Comparison of ENCODE assay signal across 8 cellular contexts in the genomic region with DNA sequence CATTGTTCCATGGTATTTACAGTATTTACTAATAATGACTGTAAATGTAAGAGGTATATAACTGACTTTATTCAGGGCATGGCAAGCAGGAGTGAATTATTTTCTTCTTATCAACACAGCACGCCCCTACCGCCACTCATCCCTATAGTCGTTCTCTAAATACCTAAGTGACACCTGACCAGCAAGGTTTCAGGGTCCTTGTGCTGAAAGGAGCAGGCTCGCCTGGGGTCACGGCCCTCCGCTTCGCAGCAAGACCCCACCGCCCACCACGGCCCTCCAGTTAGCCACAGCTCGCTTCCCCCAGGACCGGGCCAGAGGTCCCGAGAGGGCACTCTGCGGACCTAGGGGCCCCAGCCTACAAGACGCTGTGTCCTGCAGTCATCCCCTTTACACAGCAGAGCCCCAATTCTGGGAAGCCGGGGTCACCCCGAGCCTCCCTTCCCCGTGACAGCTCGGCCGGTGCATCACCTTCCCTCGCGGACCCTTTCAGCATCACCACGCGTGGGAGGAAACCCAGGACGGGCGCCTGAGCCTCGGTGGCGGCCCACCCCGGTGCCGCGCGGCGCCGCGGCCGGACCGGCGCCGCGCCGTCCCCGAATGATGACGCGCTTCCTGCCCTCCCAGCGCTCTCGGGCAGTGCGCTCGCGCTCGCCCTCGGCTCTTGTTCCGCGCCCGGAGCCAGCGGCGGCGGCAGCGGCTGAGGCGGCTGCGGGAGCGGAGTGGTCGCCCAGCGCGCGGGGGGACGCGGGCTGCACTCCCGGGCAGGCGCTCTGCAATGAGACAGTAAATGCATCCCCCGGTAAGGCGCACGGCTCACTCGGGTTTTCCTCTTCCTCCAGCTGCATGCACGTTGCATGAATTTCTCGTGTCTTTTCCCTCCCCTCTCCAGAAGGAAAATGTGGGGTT. TPM values are rescaled to one million over a fixed set of nuclear protein-coding genes. Genes with fewer than 3 reads are reported as not detected.
DNase-seq lines count a peak whose midpoint lies in the region; ATAC-seq and TF ChIP-seq lines count a peak whose summit lies in the region.

A gene (plus strand): TSS at position 664 of the 906 bp plus-strand sequence.

- H3K9me3 Mint-ChIP-seq in Calu3 (ENCODE audit: low read depth, unreplicated experiment) = no peaks in the 10 kb centered on the region
- H3K9me3 Mint-ChIP-seq in nephron progenitor cell = no peaks in the 10 kb centered on the region

- intact Hi-C loops in Calu3 (cut with micrococcal nuclease; ENCODE audit: unreplicated experiment) = loop anchor here (2.0 to 5.0 kb wide), 2 partner anchors 257 to 353 kb away; no protein-coding TSS in a partner anchor

- H3K4me3 Mint-ChIP-seq in Calu3 (ENCODE audit: low read depth, unreplicated experiment) = peak within 1 kb of the TSS; percentile 95
- peak within 1 kb of the TSS; percentile 95 for H3K4me3 Mint-ChIP-seq in nephron progenitor cell

- DNase-seq in Calu3 = peak; percentile 82
- peak; percentile 34 to 54 for DNase-seq in HL-60 (ENCODE audit: low read depth in 1 of 2, low spot score in 1 of 2)
- peak; percentile 77 for DNase-seq in RKO (ENCODE audit: low spot score)
- DNase-seq in activated effector memory CD4-positive, alpha-beta T cell treated with anti-CD3 and anti-CD28 coated beads, Interleukin-2, amount 50 U/mL, for 16 hours = peak; percentile 83
- peak; percentile 78 for DNase-seq in fibroblast of villous mesenchyme (ENCODE audit: low read depth)
- DNase-seq in nephron progenitor cell = peak; percentile 79
- DNase-seq in suprapubic skin (ENCODE audit: low spot score in 2 of 2) = peak in 1 of 2 donors; percentile 69

- H3K36me3 ChIP-seq in suprapubic skin = no peaks in the 10 kb centered on the region

- TF ChIP-seq EP300 in suprapubic skin (IDR thresholded peaks at IDR 0.05) = no peak

- H3K27me3 Mint-ChIP-seq in Calu3 (ENCODE audit: unreplicated experiment) (peaks cover 4% of the 10 kb centered on the region), nephron progenitor cell (ENCODE audit: low read depth, poor library complexity) (peaks cover 26% of the 10 kb centered on the region)

- H3K27me3 ChIP-seq in HL-60 (ENCODE audit: insufficient read depth, poor library complexity, severe bottlenecking) = peaks cover 7% of the 10 kb centered on the region
- H3K27me3 ChIP-seq in suprapubic skin = no peaks in the 10 kb centered on the region

- H3K9me3 ChIP-seq in suprapubic skin = no peaks in the 10 kb centered on the region

- CTCF ChIA-PET in Calu3 (lab: Charles Lee) = interaction anchor here (1.3 to 2.3 kb wide), 3 partner anchors 12 to 703 kb away, joined by 3 to 15 read pairs (median 3); no protein-coding TSS in a partner anchor

- peak; percentile 42 to 76 for TF ChIP-seq POLR2A in suprapubic skin (IDR thresholded peaks at IDR 0.05)

- WGBS in suprapubic skin = under 1% methylated on average over 19 of the region's 74 CpGs

- TSS peak; percentile 78 for BruUV-seq in Calu3 (replicated peaks; lab: Mats Ljungman, UMichigan)

- peaks cover 28% of the 10 kb centered on the region for H3K4me1 ChIP-seq in suprapubic skin

- H3K27ac ChIP-seq in HL-60 (replicated peaks) (peak within 1 kb of the TSS; percentile 81), suprapubic skin (peak within 1 kb of the TSS; percentile 85)

- peak; percentile 67 for ATAC-seq in GM19468 (IDR thresholded peaks at IDR 0.05; ENCODE audit: extremely low read depth, unreplicated experiment)

- H3K27ac Mint-ChIP-seq in Calu3 (ENCODE audit: unreplicated experiment) (peak within 1 kb of the TSS; percentile 91), nephron progenitor cell (peak within 1 kb of the TSS; percentile 97)

- H3K4me1 Mint-ChIP-seq in Calu3 (ENCODE audit: low read depth, unreplicated experiment) (peaks cover 19% of the 10 kb centered on the region), nephron progenitor cell (peaks cover 21% of the 10 kb centered on the region)

- TF ChIP-seq CTCF in Calu3 (IDR thresholded peaks at IDR 0.05; ENCODE audit: unreplicated experiment) = no peak
- TF ChIP-seq CTCF in HL-60 (IDR thresholded peaks at IDR 0.05; ENCODE audit: insufficient read depth, low read length) = no peak
- TF ChIP-seq CTCF in fibroblast of villous mesenchyme (IDR thresholded peaks at IDR 0.05; ENCODE audit: insufficient read depth, low read depth, low read length) = no peak
- no peak for TF ChIP-seq CTCF in nephron progenitor cell (IDR thresholded peaks at IDR 0.05)
- no peak for TF ChIP-seq CTCF in suprapubic skin (IDR thresholded peaks at IDR 0.05)

- H3K36me3 Mint-ChIP-seq in Calu3 (ENCODE audit: insufficient read depth, unreplicated experiment) = peaks cover 30% of the 10 kb centered on the region
- H3K36me3 Mint-ChIP-seq in nephron progenitor cell (ENCODE audit: low read depth) = no peaks in the 10 kb centered on the region

- peak within 1 kb of the TSS; percentile 98 for H3K4me3 ChIP-seq in HL-60 (replicated peaks; ENCODE audit: insufficient read depth, low read length)
- H3K4me3 ChIP-seq in fibroblast of villous mesenchyme (ENCODE audit: low read depth, low read length) = peak within 1 kb of the TSS; percentile 98
- peak within 1 kb of the TSS; percentile 78 for H3K4me3 ChIP-seq in suprapubic skin

RNA-seq across cellular contexts. Expression of the gene that starts here (rescaled TPM):
- total RNA-seq in Calu3 (2022) = 3.2 and 4.3 TPM in 2 replicates
- 22.5 and 35.4 TPM in 2 replicates for total RNA-seq in fibroblast of villous mesenchyme
- total RNA-seq in suprapubic skin = 10 to 100 TPM in 3 of 4 donors, 1 to 10 TPM in 1; 6.0 to 15.8 (median 11.3) TPM
